In the genomic region with DNA sequence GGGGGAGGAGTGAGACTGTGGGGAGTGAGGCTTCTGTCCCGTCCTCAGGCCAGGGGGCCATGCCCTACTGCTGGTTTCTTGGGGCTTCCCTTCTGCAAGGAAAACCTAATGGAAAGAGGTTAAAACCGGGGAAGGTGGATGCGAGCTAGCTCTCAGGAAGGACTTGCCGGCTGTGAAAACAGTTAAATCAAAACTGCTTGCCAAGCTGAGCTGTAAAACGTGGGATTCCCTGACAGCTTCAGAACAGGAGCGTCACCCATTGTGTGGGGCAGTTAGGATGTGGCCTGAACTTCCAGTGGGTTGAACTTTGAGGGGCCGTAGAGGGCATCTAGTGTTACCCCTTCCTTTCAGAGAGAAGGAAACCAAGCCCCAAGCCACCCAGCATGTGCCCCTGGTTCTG, we compare ENCODE assay signal across 15 cellular contexts. TPM values are rescaled to one million over a fixed set of nuclear protein-coding genes. Genes with fewer than 3 reads are reported as not detected.
DNase-seq lines count a peak whose midpoint lies in the region; ATAC-seq and TF ChIP-seq lines count a peak whose summit lies in the region.
"Had no signal": no experiment of that assay in that cellular context is flagged by ENCODE, and none has a peak within 500 bp of the region (broad histone marks: within the 10 kb centered on the region; RNA-seq: fewer than 3 reads in every experiment).

No MANE protein-coding gene starts in this region.

- TF ChIP-seq CTCF in PC-9 (conservative IDR thresholded peaks at IDR 0.05) (no peak), adrenal gland (IDR thresholded peaks at IDR 0.05) (no peak), lung (IDR thresholded peaks at IDR 0.05; ENCODE audit: control extremely low read depth, extremely low read depth) (no peak), stomach (IDR thresholded peaks at IDR 0.05) (no peak)

- no peaks in the 10 kb centered on the region; the same call in 1 of the 2 replicates for H4K20me1 ChIP-seq in PC-9 (ENCODE audit: insufficient read depth)

- H2AFZ ChIP-seq in PC-9 = no peak overlapping the region

- POLR2A ChIA-PET in PC-9 (lab: Charles Lee; ENCODE audit: unreplicated experiment) = interaction anchor here (1.0 kb wide), 1 partner anchor 14 kb away, joined by 5 read pairs; no protein-coding TSS in a partner anchor

- TF ChIP-seq POLR2A in adrenal gland (IDR thresholded peaks at IDR 0.05) = no peak
- TF ChIP-seq POLR2A in stomach (IDR thresholded peaks at IDR 0.05) = no peak

- no peak for ATAC-seq in lung (ENCODE audit: insufficient read depth, low FRiP score)
- no peak for ATAC-seq in stimulated activated naive B cell treated with anti-CD40 and anti-IgM and Interleukin-4, amounts not matched to agents 10 μg/mL and 1 μg/mL and 100 μg/mL, for 72 hours (replicated peaks)

- no peak overlapping the region for H3K4me3 Mint-ChIP-seq in stimulated activated naive B cell treated with anti-CD40 and anti-IgM and Interleukin-4, amounts not matched to agents 10 μg/mL and 1 μg/mL and 100 μg/mL, for 72 hours
- H3K4me3 Mint-ChIP-seq: stimulated activated naive CD8-positive, alpha-beta T cell treated with anti-CD3 and anti-CD28 coated beads, Interleukin-15, amount 100 ng/mL, for 72 hours had no signal

- H3K9me3 Mint-ChIP-seq in stimulated activated naive B cell treated with anti-CD40 and anti-IgM and Interleukin-4, amounts not matched to agents 10 μg/mL and 1 μg/mL and 100 μg/mL, for 72 hours = no peaks in the 10 kb centered on the region
- H3K9me3 Mint-ChIP-seq: stimulated activated naive CD8-positive, alpha-beta T cell treated with anti-CD3 and anti-CD28 coated beads, Interleukin-15, amount 100 ng/mL, for 72 hours had no signal

- peaks cover 3 to 11% of the 10 kb centered on the region in 2 donors for H3K4me1 Mint-ChIP-seq in stimulated activated naive B cell treated with anti-CD40 and anti-IgM and Interleukin-4, amounts not matched to agents 10 μg/mL and 1 μg/mL and 100 μg/mL, for 72 hours

- H3K27ac ChIP-seq in PC-9 (peak overlapping the region; percentile 25; the same call in 1 of the 2 replicates), adrenal gland (peak overlapping the region in 3 of 5 donors; percentile 43 to 69 (median 62)), lung (ENCODE audit: low read depth in 1 of 2, low read length in 1 of 2) (peak overlapping the region; percentile 22 to 79), stomach (peak overlapping the region; percentile 62 to 92 (median 72))
- H3K27ac ChIP-seq: VCaP had no signal

- DNase-seq in PC-9 (no peak), adrenal gland (no peak), lung (ENCODE audit: low spot score) (no peak), stomach (no peak), SKM-1 (lab: John Stamatoyannopoulos, UW; ENCODE audit: unreplicated experiment) (no peak)
- DNase-seq in activated effector memory CD4-positive, alpha-beta T cell treated with Interleukin-2 at 50 U/mL for 16 hours = no peak
- no peak for DNase-seq in stimulated activated naive B cell treated with anti-CD40 and anti-IgM and Interleukin-4, amounts not matched to agents 10 μg/mL and 1 μg/mL and 100 μg/mL, for 72 hours
- DNase-seq: activated T-cell treated with anti-CD3 and anti-CD28 coated beads for 4 hours; NCI-H1417 treated with DMSO at 0.1 percent for 48 hours; NCI-H748 treated with DMSO at 0.1 percent for 48 hours; SHP77 treated with DMSO at 0.1 percent for 48 hours; stimulated activated CD4-positive, alpha-beta T cell treated with anti-CD3 and anti-CD28 coated beads, Interleukin-4, amount 100 ng/mL, for 24 hours had no signal

- no peaks in the 10 kb centered on the region for H3K36me3 Mint-ChIP-seq in stimulated activated naive B cell treated with anti-CD40 and anti-IgM and Interleukin-4, amounts not matched to agents 10 μg/mL and 1 μg/mL and 100 μg/mL, for 72 hours

- H3K27me3 Mint-ChIP-seq in stimulated activated naive B cell treated with anti-CD40 and anti-IgM and Interleukin-4, amounts not matched to agents 10 μg/mL and 1 μg/mL and 100 μg/mL, for 72 hours = no peaks in the 10 kb centered on the region
- H3K27me3 Mint-ChIP-seq: stimulated activated naive CD8-positive, alpha-beta T cell treated with anti-CD3 and anti-CD28 coated beads, Interleukin-15, amount 100 ng/mL, for 72 hours had no signal

- no peaks in the 10 kb centered on the region for H3K27me3 ChIP-seq in PC-9 (ENCODE audit: insufficient read depth, low read depth)
- no peaks in the 10 kb centered on the region for H3K27me3 ChIP-seq in adrenal gland
- H3K27me3 ChIP-seq in lung (ENCODE audit: control insufficient read depth, insufficient read depth) = no peaks in the 10 kb centered on the region
- H3K27me3 ChIP-seq in stomach = no peaks in the 10 kb centered on the region

- CTCF ChIA-PET in PC-9 (lab: Charles Lee) = no interaction called here

- no peak overlapping the region for H3K27ac Mint-ChIP-seq in stimulated activated naive B cell treated with anti-CD40 and anti-IgM and Interleukin-4, amounts not matched to agents 10 μg/mL and 1 μg/mL and 100 μg/mL, for 72 hours

- 68 to 80% (median 74%) methylated on average over 5 to 7 of the region's 7 CpGs for WGBS in adrenal gland, 4 donors
- WGBS in lung, 2 donors = 72 to 76% methylated on average over 7 of the region's 7 CpGs
- WGBS in stomach, 5 donors = 66 to 79% (median 70%) methylated on average over 7 of the region's 7 CpGs

- intact Hi-C loops in PC-9 (cut with micrococcal nuclease; ENCODE audit: unreplicated experiment) (no loop called here), adrenal gland (cut with DNase I) (no loop called here), stomach (cut with DNase I; ENCODE audit: low total_unique reads) (no loop called here)

- peak overlapping the region; percentile 46 for H3K4me2 ChIP-seq in PC-9

- H3K9me2 ChIP-seq in PC-9 (ENCODE audit: insufficient read depth) = no peaks in the 10 kb centered on the region

- H3K36me3 ChIP-seq in PC-9 (ENCODE audit: low read depth) = no peaks in the 10 kb centered on the region
- H3K36me3 ChIP-seq in adrenal gland (replicated peaks in 1 of 2) = no peaks in the 10 kb centered on the region
- no peaks in the 10 kb centered on the region for H3K36me3 ChIP-seq in lung (ENCODE audit: control insufficient read depth in 2 of 2, insufficient read depth in 2 of 2, low read length in 2 of 2)
- H3K36me3 ChIP-seq in stomach = no peaks in the 10 kb centered on the region

- H3F3A ChIP-seq in PC-9 (ENCODE audit: insufficient read depth, low read depth) = peaks cover 41% of the 10 kb centered on the region

- peaks cover 94% of the 10 kb centered on the region for H3K79me2 ChIP-seq in PC-9 (ENCODE audit: low read depth)

- TF ChIP-seq EP300 in stomach (IDR thresholded peaks at IDR 0.05) = no peak

- BruUV-seq in PC-9 (replicated peaks; lab: Mats Ljungman, UMichigan) = no TSS peak

- H3K9me3 ChIP-seq in PC-9 (ENCODE audit: insufficient read depth, low read depth) (no peaks in the 10 kb centered on the region), adrenal gland (replicated peaks in 1 of 3) (no peaks in the 10 kb centered on the region), lung (ENCODE audit: control insufficient read depth in 2 of 2, insufficient read depth in 1 of 2, low read length in 1 of 2) (no peaks in the 10 kb centered on the region), stomach (no peaks in the 10 kb centered on the region)

- H3K4me3 ChIP-seq in PC-9 (no peak overlapping the region), adrenal gland (no peak overlapping the region), lung (no peak overlapping the region), stomach (no peak overlapping the region)
- H3K4me3 ChIP-seq: K562 had no signal

- H3K4me1 ChIP-seq in PC-9 (replicated peaks; ENCODE audit: insufficient read depth) (peaks cover 79% of the 10 kb centered on the region), adrenal gland (replicated peaks in 1 of 2) (peaks cover 5 to 30% of the 10 kb centered on the region in 2 donors), lung (ENCODE audit: control insufficient read depth in 2 of 2, insufficient read depth in 2 of 2, low read length in 2 of 2) (peaks cover 3 to 48% of the 10 kb centered on the region in 2 donors), stomach (peaks cover 82 to 100% (median 90%) of the 10 kb centered on the region in 4 donors)

RNA-seq across cellular contexts. Expression of gene TSPAN15, which starts 13.1 kb away (rescaled TPM):
- total RNA-seq in PC-9 (2021) (97.0 and 108 TPM in 2 replicates), adrenal gland (10 to 100 TPM in 6 of 8 donors, 1 to 10 TPM in 2; 6.9 to 13.6 (median 10.8) TPM), lung (10 to 100 TPM; 44.3 to 63.0 TPM), stomach (100 to 1,000 TPM in 1 of 5 donors, 10 to 100 TPM in 4; 23.5 to 153 (median 97.4) TPM)
- polyA plus RNA-seq in adrenal gland (10 to 100 TPM in 1 of 3 donors, 1 to 10 TPM in 2; 5.6 to 14.8 (median 8.6) TPM), lung (10 to 100 TPM; 47.0 to 68.4 TPM), stomach (10 to 100 TPM; 35.4 to 67.8 (median 55.8) TPM)

RNA-seq across cellular contexts. Expression of gene TACR2, which starts 47.7 kb away (rescaled TPM):
- total RNA-seq in PC-9 (2021) = 0.23 TPM in 1 of 2 replicates, not detected in the other
- total RNA-seq in adrenal gland = under 1 TPM in 6 of 8 donors, not detected in 2; 0.11 to 0.55 (median 0.35) TPM
- under 1 TPM in 2 of 3 donors, not detected in 1; 0.33 to 0.37 TPM for polyA plus RNA-seq in adrenal gland
- under 1 TPM; 0.28 to 0.83 TPM for total RNA-seq in lung
- polyA plus RNA-seq in lung = under 1 TPM; 0.42 to 0.57 TPM
- 100 to 1,000 TPM in 1 of 5 donors, 10 to 100 TPM in 3, 1 to 10 TPM in 1; 5.7 to 133 (median 14.3) TPM for total RNA-seq in stomach
- polyA plus RNA-seq in stomach = 10 to 100 TPM in 1 of 3 donors, under 1 TPM in 1, not detected in 1; 0.56 to 67.8 TPM
- total RNA-seq: K562 had no signal
- polyA plus RNA-seq: K562 had no signal
